Comparison of ENCODE assay signal across 4 cellular contexts in the genomic region with DNA sequence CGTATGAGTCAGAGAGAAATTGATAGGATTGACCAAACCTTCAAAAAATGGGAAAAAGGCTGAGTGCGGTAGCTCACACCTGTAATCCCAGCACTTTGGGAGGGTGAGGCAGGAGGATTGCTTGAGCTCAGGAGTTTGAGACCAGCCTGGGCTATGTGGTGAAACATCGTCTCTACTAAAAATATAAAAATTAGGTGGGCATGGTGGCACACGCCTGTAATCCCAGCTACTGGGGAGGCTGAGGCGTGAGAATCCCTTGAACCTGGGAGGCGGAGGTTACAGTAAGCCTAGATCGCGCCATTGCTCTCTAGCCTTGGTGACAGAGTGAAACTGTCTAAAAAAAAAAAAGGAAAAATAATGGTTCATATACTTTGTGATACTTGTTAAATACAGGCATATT. TPM values are rescaled to one million over a fixed set of nuclear protein-coding genes. Genes with fewer than 3 reads are reported as not detected.
"Had no signal": no experiment of that assay in that cellular context is flagged by ENCODE, and none has a peak within 500 bp of the region (broad histone marks: within the 10 kb centered on the region; RNA-seq: fewer than 3 reads in every experiment).

No MANE protein-coding gene starts in this region.

RNA-seq across cellular contexts. Expression of a gene that starts 59.9 kb away (rescaled TPM):
- total RNA-seq: GM23248, H7, HFFc6, IMR-90 had no signal
- polyA plus RNA-seq: GM23248, IMR-90 had no signal
